2 cellular contexts compared by ENCODE assay signal in the genomic region with DNA sequence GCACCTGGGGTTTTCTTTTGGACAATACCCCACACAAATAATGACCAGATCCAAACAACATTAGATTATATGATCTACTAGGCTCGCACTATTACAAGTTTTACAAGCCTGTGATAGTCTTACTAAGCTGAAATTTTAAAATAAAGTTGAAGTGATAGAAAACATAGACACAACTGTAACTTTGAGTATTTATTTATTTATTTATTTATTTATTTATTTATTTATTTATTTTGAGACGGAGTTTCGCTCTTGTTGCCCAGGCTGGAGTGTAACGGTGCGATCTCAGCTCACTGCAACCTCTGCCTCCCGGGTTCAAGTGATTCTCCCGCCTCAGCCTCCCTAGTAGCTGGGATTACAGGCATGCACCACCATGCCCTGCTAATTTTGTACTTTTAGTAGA.
DNase-seq lines count a peak whose midpoint lies in the region; ATAC-seq, FAIRE-seq and TF ChIP-seq lines count a peak whose summit lies in the region.
"Not testable (repeated sequence)": the region's sequence is repeated elsewhere in the genome, so short reads cannot be mapped to it uniquely, and the experiment has no call there.

No MANE protein-coding gene starts in this region.

- peaks cover 11% of the 10 kb centered on the region; the same call in 1 of the 3 replicates for H3K4me1 ChIP-seq in A549
- H3K4me1 ChIP-seq in HEK293 (ENCODE audit: control insufficient read depth, insufficient read depth, low read length), result peaks cover 11% of the 10 kb centered on the region; the same call in 1 of the 2 replicates

- DNase-seq in A549 (ENCODE audit: low read depth in 1 of 2, low spot score in 1 of 2), result not testable (repeated sequence)

- not testable (repeated sequence) for H3K27ac ChIP-seq in A549; HEK293 (ENCODE audit: extremely low read depth, low read depth, low read length)

- CTCF ChIA-PET in A549 (lab: Yijun Ruan, JAX); HEK293 (lab: Yijun Ruan, JAX): not testable (repeated sequence)

- not testable (repeated sequence) for TF ChIP-seq CTCF in A549 (IDR thresholded peaks at IDR 0.05); HEK293 (tag by site-specific recombination; IDR thresholded peaks at IDR 0.05)

- not testable (repeated sequence) for H3K4me2 ChIP-seq in A549

- ATAC-seq in A549, result not testable (repeated sequence)

- not testable (repeated sequence) for TF ChIP-seq EP300 in A549 (IDR thresholded peaks at IDR 0.05)

- TF ChIP-seq RAD21 in A549 (conservative IDR thresholded peaks at IDR 0.05 in 1 of 2, IDR thresholded peaks at IDR 0.05 in 1 of 2), result not testable (repeated sequence)

- H3K4me3 ChIP-seq in A549; HEK293 (ENCODE audit: low read depth, low read length): not testable (repeated sequence)

- POLR2A ChIA-PET in A549 (lab: Yijun Ruan, JAX); HEK293 (lab: Yijun Ruan, JAX): not testable (repeated sequence)

- H3K36me3 ChIP-seq in HEK293 (ENCODE audit: control insufficient read depth in 2 of 2, insufficient read depth in 1 of 2, low read length in 2 of 2), result not testable (repeated sequence)

- 61% methylated on average over 6 of the region's 7 CpGs for WGBS in A549 (ENCODE audit: missing lambda C conversion rate)

- not testable (repeated sequence) for H3K9me3 ChIP-seq in A549; HEK293 (ENCODE audit: control insufficient read depth, insufficient read depth, low read depth, low read length)

- TF ChIP-seq POLR2A in A549 (IDR thresholded peaks at IDR 0.05; ENCODE audit: low read length), result not testable (repeated sequence)

- FAIRE-seq in A549 (lab: Jason Lieb, UNC), result not testable (repeated sequence)

TF ChIP-seq in A549, 52 proteins besides CTCF, POLR2A, EP300 and RAD21:
- TF ChIP-seq ZC3H11A (IDR thresholded peaks at IDR 0.05), result peak; percentile 88

TF ChIP-seq in HEK293, 187 proteins besides CTCF, POLR2A, EP300 and RAD21 (continues in another document):
- peak; percentile 78; the same call in 1 of the 2 replicates for TF ChIP-seq ZNF394 (tag by site-specific recombination; IDR thresholded peaks at IDR 0.05; ENCODE audit: borderline replicate concordance)
- TF ChIP-seq ZNF518A (tag by site-specific recombination; conservative IDR thresholded peaks at IDR 0.05; ENCODE audit: low read depth), result peak; percentile 73
- 0 out of 2 replicates have a peak, but pooled peaks have one; percentile 26 for TF ChIP-seq ZNF558 (tag by site-specific recombination; IDR thresholded peaks at IDR 0.05)
- peak; percentile 60 for TF ChIP-seq ZNF555 (tag by site-specific recombination; conservative IDR thresholded peaks at IDR 0.05)
- peak; percentile 73 for TF ChIP-seq ZNF426 (tag by site-specific recombination; IDR thresholded peaks at IDR 0.05)
- 0 out of 2 replicates have a peak, but pooled peaks have one; percentile 56 for TF ChIP-seq ZNF202 (tag by site-specific recombination; IDR thresholded peaks at IDR 0.05; ENCODE audit: borderline replicate concordance)
- 0 out of 2 replicates have a peak, but pooled peaks have one; percentile 35 for TF ChIP-seq ZNF664 (tag by site-specific recombination; IDR thresholded peaks at IDR 0.05)
- peak; percentile 26; the same call in 1 of the 2 replicates for TF ChIP-seq ZNF654 (tag by site-specific recombination; IDR thresholded peaks at IDR 0.05; ENCODE audit: low read depth)
- TF ChIP-seq ZNF266 (tag by site-specific recombination; IDR thresholded peaks at IDR 0.05; ENCODE audit: low read depth), result peak; percentile 45; the same call in 1 of the 2 replicates
- 0 out of 2 replicates have a peak, but pooled peaks have one; percentile 39 for TF ChIP-seq ZXDB (tag by site-specific recombination; IDR thresholded peaks at IDR 0.05)
- peak; percentile 53 for TF ChIP-seq ZBTB11 (tag by site-specific recombination; conservative IDR thresholded peaks at IDR 0.05; ENCODE audit: low read depth)
- peak; percentile 59 for TF ChIP-seq ZNF623 (tag by site-specific recombination; IDR thresholded peaks at IDR 0.05)
- 0 out of 2 replicates have a peak, but pooled peaks have one; percentile 31 for TF ChIP-seq ZNF433 (tag by site-specific recombination; IDR thresholded peaks at IDR 0.05; ENCODE audit: low read depth)
- TF ChIP-seq ZNF510 (tag by site-specific recombination; IDR thresholded peaks at IDR 0.05; ENCODE audit: insufficient replicate concordance), result peak; percentile 22
- TF ChIP-seq ZBTB8A (tag by site-specific recombination; IDR thresholded peaks at IDR 0.05), result peak; percentile 67
